In the genomic region with DNA sequence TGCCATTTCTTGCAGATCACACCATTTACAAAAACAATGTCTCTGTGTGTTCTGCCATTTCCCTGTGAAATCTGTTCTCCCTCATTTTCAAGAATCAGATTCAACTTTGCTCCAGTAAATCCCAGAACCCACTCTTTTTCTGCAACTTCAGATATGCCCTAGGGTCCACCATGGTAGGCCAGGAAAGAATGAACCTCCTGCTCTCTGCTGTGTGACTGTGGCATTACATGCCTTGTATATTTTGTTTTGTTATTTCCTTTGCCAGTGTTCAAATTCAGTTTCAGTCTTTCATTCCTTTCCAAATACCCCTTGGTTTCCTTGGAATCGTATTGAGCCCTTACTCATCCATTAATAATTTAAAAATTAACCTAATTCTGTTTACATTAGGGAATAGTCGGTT, we compare ENCODE assay signal across 1 cellular context.
TF ChIP-seq lines count a peak whose summit lies in the region.

No MANE protein-coding gene starts in this region.

TF ChIP-seq in HepG2, 621 proteins besides CTCF, POLR2A, EP300 and RAD21 (continued from another document):
- TF ChIP-seq, protein P1, sequence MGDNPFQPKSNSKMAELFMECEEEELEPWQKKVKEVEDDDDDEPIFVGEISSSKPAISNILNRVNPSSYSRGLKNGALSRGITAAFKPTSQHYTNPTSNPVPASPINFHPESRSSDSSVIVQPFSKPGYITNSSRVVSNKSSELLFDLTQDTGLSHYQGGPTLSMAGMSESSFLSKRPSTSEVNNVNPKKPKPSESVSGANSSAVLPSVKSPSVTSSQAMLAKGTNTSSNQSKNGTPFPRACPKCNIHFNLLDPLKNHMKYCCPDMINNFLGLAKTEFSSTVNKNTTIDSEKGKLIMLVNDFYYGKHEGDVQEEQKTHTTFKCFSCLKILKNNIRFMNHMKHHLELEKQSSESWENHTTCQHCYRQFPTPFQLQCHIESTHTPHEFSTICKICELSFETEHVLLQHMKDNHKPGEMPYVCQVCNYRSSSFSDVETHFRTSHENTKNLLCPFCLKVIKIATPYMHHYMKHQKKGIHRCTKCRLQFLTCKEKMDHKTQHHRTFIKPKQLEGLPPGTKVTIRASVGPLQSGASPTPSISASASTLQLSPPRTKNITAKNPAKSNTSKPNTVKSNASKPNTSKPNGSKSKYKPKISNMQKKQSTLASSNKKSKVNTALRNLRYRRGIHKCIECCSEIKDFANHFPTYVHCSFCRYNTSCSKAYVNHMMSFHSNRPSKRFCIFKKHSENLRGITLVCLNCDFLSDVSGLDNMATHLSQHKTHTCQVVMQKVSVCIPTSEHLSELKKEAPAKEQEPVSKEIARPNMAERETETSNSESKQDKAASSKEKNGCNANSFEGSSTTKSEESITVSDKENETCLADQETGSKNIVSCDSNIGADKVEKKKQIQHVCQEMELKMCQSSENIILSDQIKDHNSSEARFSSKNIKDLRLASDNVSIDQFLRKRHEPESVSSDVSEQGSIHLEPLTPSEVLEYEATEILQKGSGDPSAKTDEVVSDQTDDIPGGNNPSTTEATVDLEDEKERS (CRISPR knock-in tag; IDR thresholded peaks at IDR 0.05) = no peak
- TF ChIP-seq ZNF225 (CRISPR knock-in tag; IDR thresholded peaks at IDR 0.05) = no peak
- no peak for TF ChIP-seq SALL1 (CRISPR knock-in tag; IDR thresholded peaks at IDR 0.05)
- no peak for TF ChIP-seq MTA1 (CRISPR knock-in tag; IDR thresholded peaks at IDR 0.05; ENCODE audit: borderline replicate concordance)
- TF ChIP-seq, protein P2, sequence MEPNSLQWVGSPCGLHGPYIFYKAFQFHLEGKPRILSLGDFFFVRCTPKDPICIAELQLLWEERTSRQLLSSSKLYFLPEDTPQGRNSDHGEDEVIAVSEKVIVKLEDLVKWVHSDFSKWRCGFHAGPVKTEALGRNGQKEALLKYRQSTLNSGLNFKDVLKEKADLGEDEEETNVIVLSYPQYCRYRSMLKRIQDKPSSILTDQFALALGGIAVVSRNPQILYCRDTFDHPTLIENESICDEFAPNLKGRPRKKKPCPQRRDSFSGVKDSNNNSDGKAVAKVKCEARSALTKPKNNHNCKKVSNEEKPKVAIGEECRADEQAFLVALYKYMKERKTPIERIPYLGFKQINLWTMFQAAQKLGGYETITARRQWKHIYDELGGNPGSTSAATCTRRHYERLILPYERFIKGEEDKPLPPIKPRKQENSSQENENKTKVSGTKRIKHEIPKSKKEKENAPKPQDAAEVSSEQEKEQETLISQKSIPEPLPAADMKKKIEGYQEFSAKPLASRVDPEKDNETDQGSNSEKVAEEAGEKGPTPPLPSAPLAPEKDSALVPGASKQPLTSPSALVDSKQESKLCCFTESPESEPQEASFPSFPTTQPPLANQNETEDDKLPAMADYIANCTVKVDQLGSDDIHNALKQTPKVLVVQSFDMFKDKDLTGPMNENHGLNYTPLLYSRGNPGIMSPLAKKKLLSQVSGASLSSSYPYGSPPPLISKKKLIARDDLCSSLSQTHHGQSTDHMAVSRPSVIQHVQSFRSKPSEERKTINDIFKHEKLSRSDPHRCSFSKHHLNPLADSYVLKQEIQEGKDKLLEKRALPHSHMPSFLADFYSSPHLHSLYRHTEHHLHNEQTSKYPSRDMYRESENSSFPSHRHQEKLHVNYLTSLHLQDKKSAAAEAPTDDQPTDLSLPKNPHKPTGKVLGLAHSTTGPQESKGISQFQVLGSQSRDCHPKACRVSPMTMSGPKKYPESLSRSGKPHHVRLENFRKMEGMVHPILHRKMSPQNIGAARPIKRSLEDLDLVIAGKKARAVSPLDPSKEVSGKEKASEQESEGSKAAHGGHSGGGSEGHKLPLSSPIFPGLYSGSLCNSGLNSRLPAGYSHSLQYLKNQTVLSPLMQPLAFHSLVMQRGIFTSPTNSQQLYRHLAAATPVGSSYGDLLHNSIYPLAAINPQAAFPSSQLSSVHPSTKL (CRISPR knock-in tag; IDR thresholded peaks at IDR 0.05) = no peak
- no peak for TF ChIP-seq SNAI1 (CRISPR knock-in tag; IDR thresholded peaks at IDR 0.05; ENCODE audit: borderline replicate concordance)
